17 cellular contexts compared by ENCODE assay signal in the genomic region with DNA sequence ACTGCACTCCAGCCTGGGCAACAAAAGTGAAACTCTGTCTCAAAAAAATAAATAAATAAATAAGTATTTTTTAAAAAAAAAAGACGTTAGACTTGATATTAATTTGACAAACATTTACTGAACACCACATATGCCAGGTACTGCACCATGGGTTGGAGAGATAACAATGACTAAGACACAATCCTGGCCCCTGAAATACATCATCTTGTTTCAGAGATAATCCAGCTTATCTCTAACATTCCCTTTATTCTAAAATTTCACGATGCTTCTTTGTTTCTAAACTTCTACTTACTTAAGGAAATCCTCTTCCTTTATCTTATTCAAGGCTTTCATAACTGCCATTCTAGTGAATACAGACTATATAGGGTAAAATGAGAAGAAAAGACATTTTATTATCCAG.
"Had no signal": no experiment of that assay in that cellular context is flagged by ENCODE, and none has a peak within 500 bp of the region (broad histone marks: within the 10 kb centered on the region; RNA-seq: fewer than 3 reads in every experiment).

No MANE protein-coding gene starts in this region.

- H3K4me3 Mint-ChIP-seq: dendritic cell treated with granulocyte-macrophage colony-stimulating factor and Interleukin-4, amounts not matched to agents 40 ng/mL and 50 ng/mL, for 4 days; effector memory CD8-positive, alpha-beta T cell; naive thymus-derived CD8-positive, alpha-beta T cell; stimulated activated effector memory CD8-positive, alpha-beta T cell treated with anti-CD3 and anti-CD28 coated beads, Interleukin-12 subunit alpha, Interleukin-12 subunit beta, amount 100 ng/mL, for 72 hours; stimulated activated naive CD8-positive, alpha-beta T cell treated with anti-CD3 and anti-CD28 coated beads, Interleukin-15, Interleukin-2, amounts not matched to agents 100 ng/mL and 50 ng/mL, for 24 hours had no signal

- DNase-seq: effector memory CD8-positive, alpha-beta T cell; foreskin melanocyte; head of caudate nucleus; left colon; mucosa of descending colon; naive thymus-derived CD8-positive, alpha-beta T cell; psoas muscle; retina; right lobe of liver; stimulated activated CD4-positive, alpha-beta T cell treated with anti-CD3 and anti-CD28 coated beads, Interleukin-4, amount 100 ng/mL, for 1 hour; stimulated activated CD8-positive, alpha-beta memory T cell treated with anti-CD3 and anti-CD28 coated beads, Interleukin-4, amount 100 ng/mL, for 48 hours; tibial artery had no signal

- H3K4me3 ChIP-seq: hepatocyte, mucosa of descending colon, psoas muscle, right lobe of liver, tibial artery had no signal

- H3K27ac ChIP-seq: hepatocyte, psoas muscle, right lobe of liver, tibial artery had no signal

- H3K79me2 ChIP-seq: hepatocyte had no signal

- H3K4me2 ChIP-seq: hepatocyte had no signal

- H3K27me3 ChIP-seq: hepatocyte, neutrophil, right lobe of liver, tibial artery had no signal

- H3K4me1 ChIP-seq: psoas muscle, right lobe of liver, tibial artery had no signal

- H3K27ac Mint-ChIP-seq: dendritic cell treated with granulocyte-macrophage colony-stimulating factor and Interleukin-4, amounts not matched to agents 40 ng/mL and 50 ng/mL, for 4 days; stimulated activated effector memory CD8-positive, alpha-beta T cell treated with anti-CD3 and anti-CD28 coated beads, Interleukin-12 subunit alpha, Interleukin-12 subunit beta, amount 100 ng/mL, for 72 hours; stimulated activated naive CD8-positive, alpha-beta T cell treated with anti-CD3 and anti-CD28 coated beads, Interleukin-15, Interleukin-2, amounts not matched to agents 100 ng/mL and 50 ng/mL, for 24 hours had no signal

- H3K27me3 Mint-ChIP-seq: dendritic cell treated with granulocyte-macrophage colony-stimulating factor and Interleukin-4, amounts not matched to agents 40 ng/mL and 50 ng/mL, for 4 days; effector memory CD8-positive, alpha-beta T cell; naive thymus-derived CD8-positive, alpha-beta T cell; stimulated activated naive CD8-positive, alpha-beta T cell treated with anti-CD3 and anti-CD28 coated beads, Interleukin-15, Interleukin-2, amounts not matched to agents 100 ng/mL and 50 ng/mL, for 24 hours had no signal

- H3K9me3 Mint-ChIP-seq: dendritic cell treated with granulocyte-macrophage colony-stimulating factor and Interleukin-4, amounts not matched to agents 40 ng/mL and 50 ng/mL, for 4 days; effector memory CD8-positive, alpha-beta T cell; stimulated activated effector memory CD8-positive, alpha-beta T cell treated with anti-CD3 and anti-CD28 coated beads, Interleukin-12 subunit alpha, Interleukin-12 subunit beta, amount 100 ng/mL, for 72 hours; stimulated activated naive CD8-positive, alpha-beta T cell treated with anti-CD3 and anti-CD28 coated beads, Interleukin-15, Interleukin-2, amounts not matched to agents 100 ng/mL and 50 ng/mL, for 24 hours had no signal

- ATAC-seq: effector memory CD8-positive, alpha-beta T cell; left colon; mucosa of descending colon; naive thymus-derived CD8-positive, alpha-beta T cell; psoas muscle; right lobe of liver; stimulated activated effector memory CD8-positive, alpha-beta T cell treated with anti-CD3 and anti-CD28 coated beads, Interleukin-12 subunit alpha, Interleukin-12 subunit beta, amount 100 ng/mL, for 72 hours had no signal

- H2AFZ ChIP-seq: hepatocyte had no signal

- H3K9me3 ChIP-seq: mucosa of descending colon, neutrophil, psoas muscle, right lobe of liver, tibial artery had no signal
